8 cellular contexts compared by ENCODE assay signal in the genomic region with DNA sequence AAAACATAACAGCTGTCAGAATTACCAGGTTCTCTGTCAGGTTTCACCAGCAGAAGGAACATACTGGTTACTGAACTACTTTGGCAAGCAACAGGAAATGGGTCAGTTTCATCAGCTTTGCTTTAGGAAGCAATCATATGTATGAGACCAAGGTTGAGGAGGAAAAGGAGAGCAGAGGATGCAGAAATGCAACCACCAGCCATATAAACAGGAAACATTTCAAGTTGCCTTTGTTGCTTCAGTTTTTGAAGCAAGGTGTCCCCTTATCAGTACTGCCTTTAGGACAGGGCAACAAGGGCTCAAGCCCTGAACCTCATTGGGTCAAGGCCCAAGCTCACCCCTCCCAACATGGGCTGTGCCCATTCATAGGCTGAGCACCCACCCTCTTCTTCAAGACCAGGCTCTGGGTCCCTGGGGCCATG.
DNase-seq lines count a peak whose midpoint lies in the region; ATAC-seq lines count a peak whose summit lies in the region.

No MANE protein-coding gene starts in this region.

- H3K79me2 ChIP-seq in ACC112 (ENCODE audit: control insufficient read depth, insufficient read depth, low read length, unreplicated experiment) = peaks cover 97% of the 10 kb centered on the region

- H3K36me3 ChIP-seq in ACC112 (ENCODE audit: insufficient read depth, low read length) = peaks cover 56% of the 10 kb centered on the region

- no peak overlapping the region for H2AFZ ChIP-seq in ACC112 (ENCODE audit: low read length, unreplicated experiment)

- ATAC-seq in HG03139 (IDR thresholded peaks at IDR 0.05; ENCODE audit: unreplicated experiment) = peak; percentile 91

- peak overlapping the region; percentile 29; the same call in 1 of the 2 replicates for H3K27ac ChIP-seq in ACC112 (ENCODE audit: low read depth, low read length)

- H3K27me3 ChIP-seq in ACC112 (ENCODE audit: insufficient read depth, low read length) = no peaks in the 10 kb centered on the region

- DNase-seq in GM19238 (ENCODE audit: insufficient read length, low spot score) (peak; percentile 40), NCI-H2196 (lab: John Stamatoyannopoulos, UW; ENCODE audit: unreplicated experiment) (no peak), hypothalamus (lab: John Stamatoyannopoulos, UW) (no peak), GM03348 (ENCODE audit: low spot score) (no peak), NCI-H1417 treated with DMSO at 0.1 percent for 48 hours (lab: John Stamatoyannopoulos, UW) (no peak)
- peak; percentile 61 for DNase-seq in central memory CD4-positive, alpha-beta T cell

- peaks cover 82% of the 10 kb centered on the region for H3K4me1 ChIP-seq in ACC112 (ENCODE audit: control insufficient read depth, insufficient read depth, low read length, unreplicated experiment)

- no peak overlapping the region for H3K4me3 ChIP-seq in ACC112 (ENCODE audit: low read depth, low read length)

Comparison
In these comparisons a context has a peak if more than half of its experiments do, and no peak if none do; other contexts are left out.
1. DNase-seq: peak in GM19238 (single experiment) and central memory CD4-positive, alpha-beta T cell (single experiment); none in NCI-H2196 (single experiment), hypothalamus (0 of 51), GM03348 (single experiment) and NCI-H1417 treated with DMSO at 0.1 percent for 48 hours (single experiment).